ENCODE assay signal across 13 cellular contexts in the genomic region with DNA sequence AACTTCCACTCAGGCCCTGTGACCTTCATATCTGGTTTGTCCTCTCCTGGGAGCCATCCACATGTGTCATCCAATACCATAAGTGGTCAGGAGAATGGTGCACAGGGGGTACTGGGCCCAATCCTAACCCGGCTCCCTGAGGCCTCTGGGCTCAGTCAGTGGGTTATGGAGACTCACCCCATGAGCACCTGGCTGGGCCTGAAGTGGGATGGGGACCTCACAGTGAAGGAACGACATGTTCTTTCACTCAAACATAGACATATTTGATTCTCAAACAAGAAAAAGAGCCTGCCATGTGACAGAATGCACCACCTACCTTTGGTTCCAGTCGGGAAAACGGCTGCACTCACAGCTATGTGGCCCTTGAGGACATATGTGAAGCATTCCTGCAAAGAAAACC. TPM values are rescaled to one million over a fixed set of nuclear protein-coding genes. Genes with fewer than 3 reads are reported as not detected.
A peak's percentile ranks its signal among the peaks of the same experiment; 100 is the strongest.
DNase-seq lines count a peak whose midpoint lies in the region; ATAC-seq lines count a peak whose summit lies in the region.
"Had no signal": no experiment of that assay in that cellular context is flagged by ENCODE, and none has a peak within 500 bp of the region (broad histone marks: within the 10 kb centered on the region; RNA-seq: fewer than 3 reads in every experiment).

No MANE protein-coding gene starts in this region.

- CTCF ChIA-PET in activated CD4-positive, alpha-beta T cell treated with anti-CD3 and anti-CD28 coated beads, Interleukin-2, amount 10 ng/mL, durations not matched to agents 7 days and 5 days (lab: Charles Lee) = no interaction called here

- H3K27ac Mint-ChIP-seq in activated CD4-positive, alpha-beta T cell treated with anti-CD3 and anti-CD28 coated beads, Interleukin-2, amount 10 ng/mL, durations not matched to agents 7 days and 5 days = peak overlapping the region; percentile 13
- H3K27ac Mint-ChIP-seq in stimulated activated naive CD8-positive, alpha-beta T cell treated with anti-CD3 and anti-CD28 coated beads, Interleukin-15, amount 100 ng/mL, for 72 hours = peak overlapping the region; percentile 26 to 67
- H3K27ac Mint-ChIP-seq in stimulated activated effector memory CD8-positive, alpha-beta T cell treated with anti-CD3 and anti-CD28 coated beads, Interleukin-12 subunit alpha, Interleukin-12 subunit beta, amount 100 ng/mL, for 72 hours = peak overlapping the region; percentile 52
- H3K27ac Mint-ChIP-seq: CD4-positive, alpha-beta T cell; GM23338 had no signal

- H3K36me3 Mint-ChIP-seq in activated CD4-positive, alpha-beta T cell treated with anti-CD3 and anti-CD28 coated beads, Interleukin-2, amount 10 ng/mL, durations not matched to agents 7 days and 5 days (ENCODE audit: low read depth) = peaks cover 72% of the 10 kb centered on the region
- peaks cover 89% of the 10 kb centered on the region for H3K36me3 Mint-ChIP-seq in stimulated activated effector memory CD8-positive, alpha-beta T cell treated with anti-CD3 and anti-CD28 coated beads, Interleukin-12 subunit alpha, Interleukin-12 subunit beta, amount 100 ng/mL, for 72 hours

- POLR2A ChIA-PET in activated CD4-positive, alpha-beta T cell treated with anti-CD3 and anti-CD28 coated beads, Interleukin-2, amount 10 ng/mL, durations not matched to agents 7 days and 5 days (lab: Charles Lee) = no interaction called here

- no peak for ATAC-seq in stimulated activated naive CD8-positive, alpha-beta T cell treated with anti-CD3 and anti-CD28 coated beads, Interleukin-15, amount 100 ng/mL, for 72 hours
- no peak for ATAC-seq in stimulated activated naive CD8-positive, alpha-beta T cell treated with anti-CD3 and anti-CD28 coated beads, Interleukin-15, Interleukin-2, amounts not matched to agents 100 U/mL and 50 U/mL, for 24 hours
- no peak for ATAC-seq in stimulated activated effector memory CD8-positive, alpha-beta T cell treated with anti-CD3 and anti-CD28 coated beads, Interleukin-12 subunit alpha, Interleukin-12 subunit beta, amount 100 ng/mL, for 72 hours
- no peak for ATAC-seq in HG03097 (IDR thresholded peaks at IDR 0.05; ENCODE audit: low FRiP score, unreplicated experiment)
- ATAC-seq: A549, GM23338 had no signal

- no peak overlapping the region for H3K4me3 Mint-ChIP-seq in activated CD4-positive, alpha-beta T cell treated with anti-CD3 and anti-CD28 coated beads, Interleukin-2, amount 10 ng/mL, durations not matched to agents 7 days and 5 days
- H3K4me3 Mint-ChIP-seq in stimulated activated naive CD8-positive, alpha-beta T cell treated with anti-CD3 and anti-CD28 coated beads, Interleukin-15, amount 100 ng/mL, for 72 hours = no peak overlapping the region
- no peak overlapping the region for H3K4me3 Mint-ChIP-seq in stimulated activated effector memory CD8-positive, alpha-beta T cell treated with anti-CD3 and anti-CD28 coated beads, Interleukin-12 subunit alpha, Interleukin-12 subunit beta, amount 100 ng/mL, for 72 hours
- H3K4me3 Mint-ChIP-seq: CD4-positive, alpha-beta T cell; GM23338 had no signal

- H3K4me1 Mint-ChIP-seq in activated CD4-positive, alpha-beta T cell treated with anti-CD3 and anti-CD28 coated beads, Interleukin-2, amount 10 ng/mL, durations not matched to agents 7 days and 5 days = no peaks in the 10 kb centered on the region
- no peaks in the 10 kb centered on the region for H3K4me1 Mint-ChIP-seq in stimulated activated naive CD8-positive, alpha-beta T cell treated with anti-CD3 and anti-CD28 coated beads, Interleukin-15, amount 100 ng/mL, for 72 hours
- no peaks in the 10 kb centered on the region for H3K4me1 Mint-ChIP-seq in stimulated activated effector memory CD8-positive, alpha-beta T cell treated with anti-CD3 and anti-CD28 coated beads, Interleukin-12 subunit alpha, Interleukin-12 subunit beta, amount 100 ng/mL, for 72 hours
- H3K4me1 Mint-ChIP-seq: GM23338 had no signal

- H3K27me3 Mint-ChIP-seq in activated CD4-positive, alpha-beta T cell treated with anti-CD3 and anti-CD28 coated beads, Interleukin-2, amount 10 ng/mL, durations not matched to agents 7 days and 5 days = no peaks in the 10 kb centered on the region
- H3K27me3 Mint-ChIP-seq in stimulated activated naive CD8-positive, alpha-beta T cell treated with anti-CD3 and anti-CD28 coated beads, Interleukin-15, amount 100 ng/mL, for 72 hours = no peaks in the 10 kb centered on the region
- H3K27me3 Mint-ChIP-seq: CD4-positive, alpha-beta T cell had no signal

- DNase-seq in activated CD4-positive, alpha-beta T cell treated with anti-CD3 and anti-CD28 coated beads, Interleukin-2, amount 10 ng/mL, durations not matched to agents 7 days and 5 days = no peak
- DNase-seq in activated CD4-positive, alpha-beta T cell treated with anti-CD3 and anti-CD28 coated beads, Interleukin-2, amount 50 U/mL, for 1 hour = no peak
- DNase-seq in stimulated activated naive CD8-positive, alpha-beta T cell treated with anti-CD3 and anti-CD28 coated beads, Interleukin-15, amount 100 ng/mL, for 72 hours = no peak
- DNase-seq in stimulated activated naive CD8-positive, alpha-beta T cell treated with anti-CD3 and anti-CD28 coated beads, Interleukin-15, Interleukin-2, amounts not matched to agents 100 U/mL and 50 U/mL, for 24 hours = no peak
- no peak for DNase-seq in stimulated activated effector memory CD8-positive, alpha-beta T cell treated with anti-CD3 and anti-CD28 coated beads, Interleukin-12 subunit alpha, Interleukin-12 subunit beta, amount 100 ng/mL, for 72 hours (ENCODE audit: low spot score in 2 of 2)
- DNase-seq in H4 (ENCODE audit: low spot score) = no peak
- DNase-seq: AML-193; Caco-2; CD4-positive, alpha-beta T cell; H7 had no signal

- H3K9me3 Mint-ChIP-seq in activated CD4-positive, alpha-beta T cell treated with anti-CD3 and anti-CD28 coated beads, Interleukin-2, amount 10 ng/mL, durations not matched to agents 7 days and 5 days = no peaks in the 10 kb centered on the region
- H3K9me3 Mint-ChIP-seq in stimulated activated naive CD8-positive, alpha-beta T cell treated with anti-CD3 and anti-CD28 coated beads, Interleukin-15, amount 100 ng/mL, for 72 hours = no peaks in the 10 kb centered on the region
- no peaks in the 10 kb centered on the region for H3K9me3 Mint-ChIP-seq in stimulated activated effector memory CD8-positive, alpha-beta T cell treated with anti-CD3 and anti-CD28 coated beads, Interleukin-12 subunit alpha, Interleukin-12 subunit beta, amount 100 ng/mL, for 72 hours
- H3K9me3 Mint-ChIP-seq: CD4-positive, alpha-beta T cell; GM23338 had no signal

RNA-seq across cellular contexts. Expression of a gene that starts 51.8 kb away (rescaled TPM):
- 10 to 100 TPM; 83.2 to 87.3 TPM for total RNA-seq in activated CD4-positive, alpha-beta T cell treated with anti-CD3 and anti-CD28 coated beads, Interleukin-2, amount 10 ng/mL, durations not matched to agents 7 days and 5 days
- 90.9 and 123 TPM in 2 replicates for total RNA-seq in H4 (2014; rRNA removed; shearing (Covaris generic))
